10 cellular contexts compared by ENCODE assay signal in the genomic region with DNA sequence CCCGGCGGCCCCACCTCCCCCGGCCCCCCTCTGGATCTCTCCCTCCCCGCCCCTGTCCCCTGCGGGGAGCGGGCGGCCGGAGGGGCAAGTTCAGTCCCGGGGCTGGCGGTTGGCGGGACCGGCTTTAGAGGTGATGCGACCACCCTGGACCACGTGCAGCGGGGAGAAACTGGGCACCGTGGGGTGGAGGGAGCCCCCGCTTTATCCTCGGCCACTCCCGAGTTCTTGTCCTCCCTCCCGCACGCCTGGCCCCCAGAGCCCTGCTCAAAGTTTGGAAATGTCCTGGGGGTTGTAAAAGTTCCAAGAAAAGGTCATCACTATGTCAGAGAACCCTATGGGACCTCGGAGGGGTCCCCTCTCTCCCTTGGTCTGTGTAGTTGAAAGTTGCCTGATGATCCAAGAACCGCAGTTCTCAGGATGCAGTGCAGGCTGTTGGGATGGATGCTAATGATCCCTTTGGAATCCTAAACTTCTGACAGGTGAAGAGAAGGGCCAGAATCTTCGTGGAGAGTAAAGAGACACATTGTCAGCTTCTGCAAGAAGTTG. TPM values are rescaled to one million over a fixed set of nuclear protein-coding genes. Genes with fewer than 3 reads are reported as not detected.
DNase-seq lines count a peak whose midpoint lies in the region; ATAC-seq and TF ChIP-seq lines count a peak whose summit lies in the region.
"Had no signal": no experiment of that assay in that cellular context is flagged by ENCODE, and none has a peak within 500 bp of the region (broad histone marks: within the 10 kb centered on the region; RNA-seq: fewer than 3 reads in every experiment).

No MANE protein-coding gene starts in this region.

- TF ChIP-seq CTCF in brain (conservative IDR thresholded peaks at IDR 0.05) (no peak), left lung (IDR thresholded peaks at IDR 0.05) (no peak)

- H3K4me3 ChIP-seq in left lung = peak overlapping the region; percentile 7 to 55
- H3K4me3 ChIP-seq in thymus (ENCODE audit: low read length) = peak overlapping the region; percentile 51

- WGBS in thymus = 11% methylated on average over 24 of the region's 24 CpGs

- H3K4me1 ChIP-seq in left lung (no peaks in the 10 kb centered on the region), thymus (ENCODE audit: control insufficient read depth, insufficient read depth, low read length) (no peaks in the 10 kb centered on the region)

- DNase-seq in activated CD8-positive, alpha-beta memory T cell treated with anti-CD3 and anti-CD28 coated beads, Interleukin-2, amount 10 ng/mL, durations not matched to agents 7 days and 5 days = no peak
- no peak for DNase-seq in activated CD8-positive, alpha-beta memory T cell treated with anti-CD3 and anti-CD28 coated beads for 24 hours
- DNase-seq in left lung = peak; percentile 33 to 61
- no peak for DNase-seq in NCI-H69 (lab: John Stamatoyannopoulos, UW)
- DNase-seq in head of caudate nucleus = no peak
- DNase-seq: stimulated activated naive CD4-positive, alpha-beta T cell had no signal

- CTCF ChIA-PET in activated CD8-positive, alpha-beta memory T cell treated with anti-CD3 and anti-CD28 coated beads, Interleukin-2, amount 10 ng/mL, durations not matched to agents 7 days and 5 days (lab: Charles Lee) = interaction anchor here (3.4 kb wide), 1 partner anchor 254 kb away, joined by 15 read pairs; no protein-coding TSS in a partner anchor

- no peaks in the 10 kb centered on the region for H3K36me3 Mint-ChIP-seq in activated CD8-positive, alpha-beta memory T cell treated with anti-CD3 and anti-CD28 coated beads, Interleukin-2, amount 10 ng/mL, durations not matched to agents 7 days and 5 days
- no peaks in the 10 kb centered on the region for H3K36me3 Mint-ChIP-seq in brain

- H3K9me3 ChIP-seq in left lung (no peaks in the 10 kb centered on the region), thymus (ENCODE audit: control insufficient read depth) (no peaks in the 10 kb centered on the region)
- H3K9me3 ChIP-seq: mucosa of descending colon had no signal

- intact Hi-C loops in left lung (cut with DNase I) (no loop called here), head of caudate nucleus (cut with DNase I) (no loop called here)

- H3K27me3 ChIP-seq in left lung (peaks cover 0 to 53% of the 10 kb centered on the region in 2 donors), thymus (ENCODE audit: control insufficient read depth, insufficient read depth) (peaks cover 37% of the 10 kb centered on the region)

- peak overlapping the region in 1 of 2 donors; percentile 75 for H3K27ac ChIP-seq in left lung
- no peak overlapping the region for H3K27ac ChIP-seq in thymus (ENCODE audit: low read depth)

- H3K27me3 Mint-ChIP-seq in activated CD8-positive, alpha-beta memory T cell treated with anti-CD3 and anti-CD28 coated beads, Interleukin-2, amount 10 ng/mL, durations not matched to agents 7 days and 5 days = peaks cover 45% of the 10 kb centered on the region
- H3K27me3 Mint-ChIP-seq in brain = peaks cover 23% of the 10 kb centered on the region

- peaks cover 3% of the 10 kb centered on the region for H3K4me1 Mint-ChIP-seq in activated CD8-positive, alpha-beta memory T cell treated with anti-CD3 and anti-CD28 coated beads, Interleukin-2, amount 10 ng/mL, durations not matched to agents 7 days and 5 days
- H3K4me1 Mint-ChIP-seq in brain = peaks cover 16% of the 10 kb centered on the region

- H3K9me3 Mint-ChIP-seq in activated CD8-positive, alpha-beta memory T cell treated with anti-CD3 and anti-CD28 coated beads, Interleukin-2, amount 10 ng/mL, durations not matched to agents 7 days and 5 days (ENCODE audit: low read depth) = no peaks in the 10 kb centered on the region
- no peaks in the 10 kb centered on the region for H3K9me3 Mint-ChIP-seq in brain

- H3K27ac Mint-ChIP-seq in activated CD8-positive, alpha-beta memory T cell treated with anti-CD3 and anti-CD28 coated beads, Interleukin-2, amount 10 ng/mL, durations not matched to agents 7 days and 5 days = no peak overlapping the region
- H3K27ac Mint-ChIP-seq in brain = peak overlapping the region in 2 of 5 experiments; percentile 18 to 34

- no peak for ATAC-seq in activated CD8-positive, alpha-beta memory T cell treated with anti-CD3 and anti-CD28 coated beads, Interleukin-2, amount 10 ng/mL, durations not matched to agents 7 days and 5 days
- ATAC-seq in left lung (no peak), GM19395 (IDR thresholded peaks at IDR 0.05; ENCODE audit: unreplicated experiment) (no peak)

- H3K36me3 ChIP-seq in left lung (no peaks in the 10 kb centered on the region), thymus (ENCODE audit: control insufficient read depth, insufficient read depth) (no peaks in the 10 kb centered on the region)

- peak overlapping the region; percentile 13 for H3K4me3 Mint-ChIP-seq in activated CD8-positive, alpha-beta memory T cell treated with anti-CD3 and anti-CD28 coated beads, Interleukin-2, amount 10 ng/mL, durations not matched to agents 7 days and 5 days
- H3K4me3 Mint-ChIP-seq in brain = peak overlapping the region; percentile 77 to 86 (median 84)

RNA-seq across cellular contexts. Expression of a gene that starts 0.4 kb away (rescaled TPM):
- total RNA-seq in activated CD8-positive, alpha-beta memory T cell treated with anti-CD3 and anti-CD28 coated beads, Interleukin-2, amount 10 ng/mL, durations not matched to agents 7 days and 5 days = not detected
- polyA plus RNA-seq in brain (ENCODE audit: insufficient read depth, low read depth, low replicate concordance) (2.0 TPM), thymus (3.3 TPM)
- total RNA-seq in left lung = 10 to 100 TPM in 1 of 2 donors, 1 to 10 TPM in 1; 6.3 to 11.9 TPM

Comparison
In these comparisons a context has a peak if more than half of its experiments do, and no peak if none do; other contexts are left out.
1. DNase-seq: peak in left lung (2 of 2); none in activated CD8-positive, alpha-beta memory T cell treated with anti-CD3 and anti-CD28 coated beads, Interleukin-2, amount 10 ng/mL, durations not matched to agents 7 days and 5 days (single experiment), activated CD8-positive, alpha-beta memory T cell treated with anti-CD3 and anti-CD28 coated beads for 24 hours (single experiment), NCI-H69 (single experiment) and head of caudate nucleus (0 of 42).
2. RNA of a gene that starts 0.4 kb away (total RNA-seq): 6.3 to 11.9 TPM in left lung; not detected in activated CD8-positive, alpha-beta memory T cell treated with anti-CD3 and anti-CD28 coated beads, Interleukin-2, amount 10 ng/mL, durations not matched to agents 7 days and 5 days; every median in the first group is over 4 times any median in the second.